ENCODE assay signal across 8 cellular contexts in the genomic region with DNA sequence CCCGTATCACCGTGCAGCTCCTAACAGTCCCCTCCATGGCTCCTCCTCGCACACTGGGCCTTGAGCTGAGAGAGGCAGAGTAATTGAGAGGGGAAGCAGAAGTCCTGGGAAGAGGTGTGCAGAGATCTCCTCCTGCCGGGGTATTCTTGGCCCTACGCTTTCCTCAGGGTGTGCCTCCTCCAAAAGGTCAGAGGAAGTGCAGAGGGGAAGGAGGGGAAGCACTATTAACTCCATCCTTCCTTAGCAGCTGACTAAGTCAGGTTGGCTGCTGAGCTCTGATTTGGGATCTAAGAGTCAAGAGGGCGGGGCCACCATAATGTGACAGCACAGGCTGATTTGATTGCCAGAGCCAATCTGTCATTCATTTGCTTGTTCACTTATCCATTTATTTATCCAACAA. TPM values are rescaled to one million over a fixed set of nuclear protein-coding genes. Genes with fewer than 3 reads are reported as not detected.
A peak's percentile ranks its signal among the peaks of the same experiment; 100 is the strongest.
DNase-seq lines count a peak whose midpoint lies in the region; ATAC-seq and TF ChIP-seq lines count a peak whose summit lies in the region.

No MANE protein-coding gene starts in this region.

- H3K27me3 ChIP-seq in naive thymus-derived CD4-positive, alpha-beta T cell (ENCODE audit: control insufficient read depth in 2 of 2, insufficient read depth in 2 of 2, low read length in 2 of 2) = no peaks in the 10 kb centered on the region
- no peaks in the 10 kb centered on the region for H3K27me3 ChIP-seq in prostate gland (replicated peaks; ENCODE audit: insufficient read depth)

- no peak for TF ChIP-seq CTCF in chondrocyte (IDR thresholded peaks at IDR 0.05)
- TF ChIP-seq CTCF in prostate gland (IDR thresholded peaks at IDR 0.05) = no peak

- POLR2A ChIA-PET in naive thymus-derived CD4-positive, alpha-beta T cell (lab: Charles Lee) = interaction anchor here (1.0 kb wide), 1 partner anchor 14 kb away, joined by 5 read pairs; no protein-coding TSS in a partner anchor

- peaks cover 0 to 19% (median 0%) of the 10 kb centered on the region in 3 experiments for H3K36me3 ChIP-seq in naive thymus-derived CD4-positive, alpha-beta T cell (ENCODE audit: control insufficient read depth in 2 of 3, insufficient read depth in 3 of 3, low read length in 3 of 3)
- no peaks in the 10 kb centered on the region for H3K36me3 ChIP-seq in prostate gland

- ATAC-seq in naive thymus-derived CD4-positive, alpha-beta T cell = peak; percentile 87

- WGBS in prostate gland = 47% methylated on average over 6 of the region's 6 CpGs

- no peaks in the 10 kb centered on the region for H3K9me3 Mint-ChIP-seq in chondrocyte (ENCODE audit: low read depth)
- no peaks in the 10 kb centered on the region for H3K9me3 Mint-ChIP-seq in naive thymus-derived CD4-positive, alpha-beta T cell

- H3K9me3 ChIP-seq in naive thymus-derived CD4-positive, alpha-beta T cell (ENCODE audit: control insufficient read depth in 2 of 3, low read length in 3 of 3) = no peaks in the 10 kb centered on the region
- no peaks in the 10 kb centered on the region for H3K9me3 ChIP-seq in prostate gland

- no peak overlapping the region for H3K4me3 Mint-ChIP-seq in chondrocyte (ENCODE audit: unreplicated experiment)
- H3K4me3 Mint-ChIP-seq in naive thymus-derived CD4-positive, alpha-beta T cell = peak overlapping the region; percentile 30 to 72 (median 58)

- no peak overlapping the region for H3K4me3 ChIP-seq in naive thymus-derived CD4-positive, alpha-beta T cell (ENCODE audit: low read length)
- H3K4me3 ChIP-seq in prostate gland = no peak overlapping the region

- TF ChIP-seq POLR2A in prostate gland (IDR thresholded peaks at IDR 0.05) = no peak

- CTCF ChIA-PET in naive thymus-derived CD4-positive, alpha-beta T cell (lab: Charles Lee) = interaction anchor here (1.1 to 1.4 kb wide), 3 partner anchors 12 to 63 kb away, joined by 3 to 8 read pairs (median 5); a partner anchor contains a TSS

- intact Hi-C loops in naive thymus-derived CD4-positive, alpha-beta T cell (cut with micrococcal nuclease) = no loop called here
- intact Hi-C loops in prostate gland (cut with DNase I) = no loop called here

- no peaks in the 10 kb centered on the region for H3K27me3 Mint-ChIP-seq in chondrocyte (ENCODE audit: low read depth)
- H3K27me3 Mint-ChIP-seq in naive thymus-derived CD4-positive, alpha-beta T cell = no peaks in the 10 kb centered on the region

- H3K36me3 Mint-ChIP-seq in chondrocyte (ENCODE audit: low read depth) = peaks cover 11% of the 10 kb centered on the region
- peaks cover 0 to 39% (median 8%) of the 10 kb centered on the region in 5 donors for H3K36me3 Mint-ChIP-seq in naive thymus-derived CD4-positive, alpha-beta T cell

- peaks cover 39% of the 10 kb centered on the region for H3K4me1 Mint-ChIP-seq in chondrocyte (ENCODE audit: low read depth)
- peaks cover 45 to 69% (median 49%) of the 10 kb centered on the region in 7 donors for H3K4me1 Mint-ChIP-seq in naive thymus-derived CD4-positive, alpha-beta T cell

- H3K27ac Mint-ChIP-seq in chondrocyte (ENCODE audit: unreplicated experiment) = peak overlapping the region; percentile 45
- H3K27ac Mint-ChIP-seq in naive thymus-derived CD4-positive, alpha-beta T cell = peak overlapping the region in 6 of 9 donors; percentile 1 to 91 (median 42)

- DNase-seq in DMS 273 (lab: John Stamatoyannopoulos, UW; ENCODE audit: unreplicated experiment) = peak; percentile 84
- DNase-seq in NCI-H226 = peak; percentile 27
- DNase-seq in chondrocyte (ENCODE audit: low spot score) = no peak
- peak in 1 of 9 donors; percentile 8 for DNase-seq in naive thymus-derived CD4-positive, alpha-beta T cell
- no peak for DNase-seq in prostate gland (ENCODE audit: low spot score)
- DNase-seq in NCI-H526 treated with DMSO at 0.1 percent for 48 hours (lab: John Stamatoyannopoulos, UW) = no peak
- DNase-seq in NCI-H1105 (lab: John Stamatoyannopoulos, UW) = no peak
- no peak for DNase-seq in NCI-H748 (lab: John Stamatoyannopoulos, UW; ENCODE audit: unreplicated experiment)

- peaks cover 12 to 17% of the 10 kb centered on the region in 2 donors for H3K4me1 ChIP-seq in naive thymus-derived CD4-positive, alpha-beta T cell (ENCODE audit: control insufficient read depth in 2 of 2, insufficient read depth in 2 of 2, low read length in 2 of 2)
- no peaks in the 10 kb centered on the region for H3K4me1 ChIP-seq in prostate gland (replicated peaks)

- H3K27ac ChIP-seq in naive thymus-derived CD4-positive, alpha-beta T cell (ENCODE audit: low read depth, low read length) = no peak overlapping the region
- H3K27ac ChIP-seq in prostate gland = no peak overlapping the region

RNA-seq across cellular contexts. Expression of a gene that starts 12.3 kb away (rescaled TPM):
- total RNA-seq in chondrocyte = 71.4 to 133 TPM (median 130 TPM) in 3 replicates
- total RNA-seq in naive thymus-derived CD4-positive, alpha-beta T cell = 10 to 100 TPM; 29.8 to 84.0 (median 59.9) TPM
- polyA plus RNA-seq in naive thymus-derived CD4-positive, alpha-beta T cell = 10 to 100 TPM; 10.2 to 11.7 TPM
- 100 to 1,000 TPM in 1 of 2 donors, 10 to 100 TPM in 1; 31.7 to 127 TPM for total RNA-seq in prostate gland

Comparison
In these comparisons a context has a peak if more than half of its experiments do, and no peak if none do; other contexts are left out.
1. DNase-seq: peak in DMS 273 (single experiment) and NCI-H226 (single experiment); none in chondrocyte (single experiment), prostate gland (single experiment), NCI-H526 treated with DMSO at 0.1 percent for 48 hours (single experiment), NCI-H1105 (single experiment) and NCI-H748 (single experiment).